21 cellular contexts compared by ENCODE assay signal in genomic region chr18:8358066-8358795, GRCh38.
"Had no signal": no experiment of that assay in that cellular context is flagged by ENCODE, and none has a peak within 500 bp of the region (broad histone marks: within the 10 kb centered on the region; RNA-seq: fewer than 3 reads in every experiment).

No MANE protein-coding gene starts in this region.

- H3K27ac ChIP-seq: esophagus muscularis mucosa, parathyroid adenoma, psoas muscle, right atrium auricular region, spleen, suprapubic skin, tibial artery had no signal

- H3K79me2 ChIP-seq: parathyroid adenoma had no signal

- DNase-seq: activated CD4-positive, alpha-beta T cell treated with anti-CD3 and anti-CD28 coated beads for 36 hours; activated CD4-positive, alpha-beta T cell treated with anti-CD3 and anti-CD28 coated beads, Interleukin-2, amount 50 U/mL, for 4 hours; activated CD4-positive, CD25-positive, alpha-beta regulatory T cell; activated effector memory CD4-positive, alpha-beta T cell treated with Interleukin-2 at 50 U/mL for 16 hours; activated naive CD4-positive, alpha-beta T cell treated with Interleukin-2 at 50 U/mL for 16 hours; anterior cingulate cortex; foreskin melanocyte; left cardiac atrium; midbrain; naive thymus-derived CD4-positive, alpha-beta T cell; occipital lobe; psoas muscle; spleen; stimulated activated naive CD4-positive, alpha-beta T cell; T-helper 1 cell; tibial artery had no signal

- H3K9me3 ChIP-seq: esophagus muscularis mucosa, psoas muscle, right atrium auricular region, spleen, suprapubic skin, tibial artery had no signal

- H3K36me3 ChIP-seq: right atrium auricular region, spleen, suprapubic skin, tibial artery had no signal

- H3K4me1 ChIP-seq: parathyroid adenoma, psoas muscle, right atrium auricular region, spleen, suprapubic skin, tibial artery had no signal

- H3K27me3 ChIP-seq: esophagus muscularis mucosa, right atrium auricular region, spleen, suprapubic skin, tibial artery had no signal

- FAIRE-seq: keratinocyte had no signal

- H2AFZ ChIP-seq: parathyroid adenoma had no signal

- H3K9ac ChIP-seq: parathyroid adenoma had no signal

- H3K4me3 ChIP-seq: esophagus muscularis mucosa, psoas muscle, right atrium auricular region, spleen, suprapubic skin, tibial artery had no signal
